Comparison of ENCODE assay signal across 11 cellular contexts in genomic region chr1:194069831-194070218, GRCh38.
A peak's percentile ranks its signal among the peaks of the same experiment; 100 is the strongest.
DNase-seq lines count a peak whose midpoint lies in the region; ATAC-seq and TF ChIP-seq lines count a peak whose summit lies in the region.
"Had no signal": no experiment of that assay in that cellular context is flagged by ENCODE, and none has a peak within 500 bp of the region (broad histone marks: within the 10 kb centered on the region; RNA-seq: fewer than 3 reads in every experiment).

No MANE protein-coding gene starts in this region.

- WGBS in heart right ventricle, 2 donors = 32 to 60% methylated on average over 1 of the region's 1 CpG

- intact Hi-C loops in heart right ventricle (cut with DNase I) = loop anchor here in 6 of 10 donors (1.0 to 10.0 kb wide), 10 partner anchors 93 to 885 kb away; partner anchors contain the start of gene B3GALT2 (in 4 of the 6)

- DNase-seq in HL-60 (ENCODE audit: low read depth in 1 of 2, low spot score in 1 of 2) (no peak), NCI-H524 treated with DMSO at 0.1 percent for 48 hours (lab: John Stamatoyannopoulos, UW) (peak; percentile 8), heart right ventricle (no peak), RPMI8226 (no peak)
- no peak for DNase-seq in activated naive CD4-positive, alpha-beta T cell treated with Interleukin-2 at 50 U/mL for 16 hours
- DNase-seq: Caco-2; CD8-positive, alpha-beta T cell; GM23248 had no signal

- H3K9me3 ChIP-seq in heart right ventricle (no peaks in the 10 kb centered on the region), neutrophil (no peaks in the 10 kb centered on the region)
- H3K9me3 ChIP-seq: Caco-2 had no signal

- no peak for TF ChIP-seq CTCF in HL-60 (IDR thresholded peaks at IDR 0.05; ENCODE audit: insufficient read depth, low read length)
- TF ChIP-seq CTCF in heart right ventricle (IDR thresholded peaks at IDR 0.05) = no peak
- no peak for TF ChIP-seq CTCF in neutrophil (IDR thresholded peaks at IDR 0.05)

- H3K4me3 ChIP-seq in HL-60 (replicated peaks; ENCODE audit: insufficient read depth, low read length) = no peak overlapping the region
- H3K4me3 ChIP-seq in heart right ventricle = no peak overlapping the region
- H3K4me3 ChIP-seq in neutrophil (ENCODE audit: low read depth in 1 of 2, low read length in 1 of 2) = no peak overlapping the region
- H3K4me3 ChIP-seq: GM12878, GM23248 had no signal

- H3K36me3 ChIP-seq in heart right ventricle (no peaks in the 10 kb centered on the region), neutrophil (no peaks in the 10 kb centered on the region)

- H3K4me1 ChIP-seq in heart right ventricle (peaks cover 0 to 27% (median 11%) of the 10 kb centered on the region in 9 donors), neutrophil (ENCODE audit: control insufficient read depth in 1 of 2, insufficient read depth in 1 of 2, low read depth in 1 of 2, low read length in 1 of 2) (peaks cover 24 to 25% of the 10 kb centered on the region in 2 experiments)
- H3K4me1 ChIP-seq: Caco-2 had no signal

- H3K27me3 ChIP-seq in HL-60 (ENCODE audit: insufficient read depth, poor library complexity, severe bottlenecking) (no peaks in the 10 kb centered on the region), heart right ventricle (no peaks in the 10 kb centered on the region), neutrophil (no peaks in the 10 kb centered on the region)

- peak overlapping the region; percentile 36; the same call in 1 of the 2 replicates for H3K27ac ChIP-seq in HL-60 (replicated peaks)
- H3K27ac ChIP-seq in heart right ventricle = peak overlapping the region; percentile 15 to 86 (median 78)
- peak overlapping the region; percentile 92 for H3K27ac ChIP-seq in neutrophil
- H3K27ac ChIP-seq: GM23248 had no signal

- peak in 6 of 8 donors; percentile 23 to 71 (median 38) for ATAC-seq in heart right ventricle
- ATAC-seq: CD8-positive, alpha-beta T cell; GM12878; HCT116 had no signal

Comparison
In these comparisons a context has a peak if more than half of its experiments do, and no peak if none do; other contexts are left out.
1. H3K27ac ChIP-seq: peak in every context shown above with its lines; median percentile 92 in neutrophil; 78 in heart right ventricle; 36 in HL-60.